24 cellular contexts compared by ENCODE assay signal in genomic region chr10:71053169-71053895, GRCh38.
"Had no signal": no experiment of that assay in that cellular context is flagged by ENCODE, and none has a peak within 500 bp of the region (broad histone marks: within the 10 kb centered on the region; RNA-seq: fewer than 3 reads in every experiment).

No MANE protein-coding gene starts in this region.

- FAIRE-seq: endothelial cell of umbilical vein, islet of Langerhans, small intestine had no signal

- H3K9me3 ChIP-seq: esophagus squamous epithelium, mucosa of descending colon, right lobe of liver, tibial nerve, upper lobe of right lung, uterus had no signal

- H3K4me3 ChIP-seq: coronary artery, esophagus squamous epithelium, heart right ventricle, lung, mucosa of descending colon, right lobe of liver, thoracic aorta, tibial nerve, upper lobe of right lung, uterus had no signal

- H3K4me1 ChIP-seq: esophagus squamous epithelium, parathyroid adenoma, right lobe of liver, tibial nerve, upper lobe of right lung, uterus had no signal

- H3K9ac ChIP-seq: parathyroid adenoma had no signal

- H2AFZ ChIP-seq: parathyroid adenoma had no signal

- DNase-seq: dermis blood vessel endothelial cell; effector memory CD4-positive, alpha-beta T cell; esophagus squamous epithelium; foreskin melanocyte; glutamatergic neuron; heart right ventricle; hippocampal formation; kidney glomerular epithelial cell; mucosa of descending colon; naive B cell; right lobe of liver; small intestine; stimulated activated CD4-positive, alpha-beta T cell treated with anti-CD3 and anti-CD28 coated beads, Interleukin-15, amount 100 ng/mL, for 24 hours; stimulated activated CD4-positive, alpha-beta T cell treated with anti-CD3 and anti-CD28 coated beads, Interleukin-2, amount 100 ng/mL, for 48 hours; stimulated activated naive B cell treated with anti-CD40 and anti-IgM and Interleukin-4, amounts not matched to agents 10 μg/mL and 1 μg/mL and 100 μg/mL, for 72 hours; upper lobe of right lung; uterus had no signal

- ATAC-seq: mucosa of descending colon; stimulated activated naive B cell treated with anti-CD40 and anti-IgM and Interleukin-4, amounts not matched to agents 10 μg/mL and 1 μg/mL and 100 μg/mL, for 72 hours; upper lobe of right lung had no signal

- H3K27ac ChIP-seq: coronary artery, esophagus squamous epithelium, heart right ventricle, parathyroid adenoma, right lobe of liver, thoracic aorta, tibial nerve, upper lobe of right lung, uterus had no signal

- H3K27me3 ChIP-seq: right lobe of liver, tibial nerve, uterus had no signal

- H3K36me3 ChIP-seq: esophagus squamous epithelium, heart right ventricle, right lobe of liver, thoracic aorta, tibial nerve, upper lobe of right lung, uterus had no signal

- H3K79me2 ChIP-seq: parathyroid adenoma had no signal
